In the genomic region with DNA sequence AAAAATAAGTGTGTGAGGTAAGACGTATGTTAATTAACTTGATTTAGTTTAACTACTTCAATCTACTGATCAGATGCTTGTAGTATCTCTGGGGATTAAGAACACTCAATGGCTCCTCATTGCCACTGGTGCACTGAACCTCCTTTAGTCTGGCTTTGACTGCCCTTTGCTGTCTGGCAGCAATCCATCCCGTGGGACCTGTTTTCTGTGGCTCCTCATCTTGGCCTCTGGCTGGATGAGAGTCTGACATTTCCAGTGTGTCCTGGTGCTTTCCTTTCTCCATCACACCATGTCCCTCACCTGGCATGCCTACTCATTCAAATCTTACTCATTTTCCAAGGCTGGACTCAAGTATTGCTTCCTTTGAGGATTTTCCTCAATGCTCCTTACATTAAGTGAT, we compare ENCODE assay signal across 27 cellular contexts.
"Had no signal": no experiment of that assay in that cellular context is flagged by ENCODE, and none has a peak within 500 bp of the region (broad histone marks: within the 10 kb centered on the region; RNA-seq: fewer than 3 reads in every experiment).

No MANE protein-coding gene starts in this region.

- DNase-seq: Karpas-422, MM.1S, MV-4-11, NCI-H1092, NCI-H1105, NCI-H1417 treated with DMSO at 0.1 percent for 48 hours, NCI-H1436 treated with DMSO at 0.1 percent for 48 hours, NCI-H1694 treated with DMSO at 0.1 percent for 48 hours, NCI-H187 treated with DMSO at 0.1 percent for 48 hours, NCI-H2029, NCI-H2081, NCI-H2171 treated with DMSO at 0.1 percent for 48 hours, NCI-H2227 treated with DMSO at 0.1 percent for 48 hours, NCI-H345, NCI-H446, NCI-H510A treated with DMSO at 0.1 percent for 48 hours, NCI-H524 treated with DMSO at 0.1 percent for 48 hours, NCI-H526 treated with DMSO at 0.1 percent for 48 hours, NCI-H774, PC-9, Right ventricle myocardium superior, SHP77 treated with DMSO at 0.1 percent for 48 hours had no signal

- H3K36me3 ChIP-seq: SJSA1 had no signal

- H3K27me3 ChIP-seq: SJSA1 had no signal

- H3K4me1 ChIP-seq: SJSA1 had no signal

- H3K9me3 ChIP-seq: SJSA1 had no signal

- H3K4me3 ChIP-seq: K562, PC-9, SJSA1, SK-N-MC had no signal

- H3K27ac ChIP-seq: KMS-11, PC-9, RWPE1, SJSA1, SK-N-MC had no signal
